In the genomic region with DNA sequence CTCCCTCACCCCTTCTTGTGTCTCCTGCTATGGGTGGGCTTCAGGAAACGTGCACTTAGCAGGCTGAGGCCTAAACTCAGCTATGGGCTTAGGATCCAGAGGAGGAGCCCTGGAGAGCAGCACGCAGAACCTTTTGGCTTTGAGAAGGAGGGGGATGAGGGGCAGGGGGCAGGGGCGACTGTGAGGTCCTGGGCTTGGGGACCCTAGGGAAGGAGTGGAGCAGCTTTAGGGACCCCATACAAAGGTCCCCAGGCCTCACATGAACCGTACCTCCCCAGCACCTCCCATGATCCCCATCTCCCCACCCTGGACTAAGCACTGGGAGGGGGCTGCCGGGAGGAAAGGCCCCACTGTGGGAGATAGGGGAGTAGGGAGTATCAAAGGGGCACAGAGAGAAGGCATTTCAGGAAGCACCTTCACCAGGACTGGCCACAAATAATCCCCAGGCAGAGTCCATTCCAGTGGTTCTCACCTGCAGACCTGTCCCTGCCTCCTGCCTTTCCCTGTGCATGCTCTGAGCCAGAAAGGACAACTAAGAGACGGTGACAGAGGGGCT, we compare ENCODE assay signal across 8 cellular contexts.
DNase-seq lines count a peak whose midpoint lies in the region; ATAC-seq lines count a peak whose summit lies in the region.

No MANE protein-coding gene starts in this region.

- no peak for DNase-seq in activated CD4-positive, alpha-beta T cell treated with anti-CD3 and anti-CD28 coated beads, Interleukin-2, amount 10 ng/mL, durations not matched to agents 24 days and 14 days
- DNase-seq in activated CD4-positive, alpha-beta T cell treated with anti-CD3 and anti-CD28 coated beads, Interleukin-2, amount 50 U/mL, for 4 hours, result no peak
- DNase-seq in activated CD4-positive, alpha-beta memory T cell treated with anti-CD3 and anti-CD28 coated beads for 36 hours, result peak; percentile 8
- DNase-seq in islet precursor cell (peak; percentile 39), midbrain (lab: John Stamatoyannopoulos, UW) (no peak), NK-92 (lab: John Stamatoyannopoulos, UW; ENCODE audit: unreplicated experiment) (no peak), OCI-M2 (lab: John Stamatoyannopoulos, UW; ENCODE audit: unreplicated experiment) (no peak)
- no peak for DNase-seq in stimulated activated naive B cell treated with anti-CD40 and anti-IgM and Interleukin-4, amounts not matched to agents 10 μg/mL and 1 μg/mL and 100 μg/mL, for 72 hours

- H3K27ac Mint-ChIP-seq in activated CD4-positive, alpha-beta T cell treated with anti-CD3 and anti-CD28 coated beads, Interleukin-2, amount 10 ng/mL, durations not matched to agents 24 days and 14 days, result peak overlapping the region; percentile 91
- H3K27ac Mint-ChIP-seq in activated CD4-positive, alpha-beta memory T cell treated with anti-CD3 and anti-CD28 coated beads for 36 hours, result peak overlapping the region; percentile 66
- peak overlapping the region; percentile 97 for H3K27ac Mint-ChIP-seq in stimulated activated naive B cell treated with anti-CD40 and anti-IgM and Interleukin-4, amounts not matched to agents 10 μg/mL and 1 μg/mL and 100 μg/mL, for 72 hours

- POLR2A ChIA-PET in activated CD4-positive, alpha-beta memory T cell treated with anti-CD3 and anti-CD28 coated beads for 36 hours (lab: Charles Lee), result interaction anchor here (1.5 to 1.9 kb wide), 2 partner anchors 102 to 170 kb away, joined by 4 to 8 read pairs; no protein-coding TSS in a partner anchor

- intact Hi-C loops in activated CD4-positive, alpha-beta T cell treated with anti-CD3 and anti-CD28 coated beads, Interleukin-2, amount 10 ng/mL, durations not matched to agents 24 days and 14 days (cut with micrococcal nuclease), result loop anchor here (5.0 to 10.0 kb wide), 3 partner anchors 63 to 223 kb away; partner anchors contain the start of gene KLF13
- intact Hi-C loops in activated CD4-positive, alpha-beta memory T cell treated with anti-CD3 and anti-CD28 coated beads for 36 hours (cut with micrococcal nuclease), result loop anchor here (1.0 to 5.0 kb wide), 4 partner anchors 38 to 223 kb away; partner anchors contain the start of gene KLF13

- H3K27me3 Mint-ChIP-seq in activated CD4-positive, alpha-beta T cell treated with anti-CD3 and anti-CD28 coated beads, Interleukin-2, amount 10 ng/mL, durations not matched to agents 24 days and 14 days, result no peaks in the 10 kb centered on the region
- no peaks in the 10 kb centered on the region for H3K27me3 Mint-ChIP-seq in activated CD4-positive, alpha-beta memory T cell treated with anti-CD3 and anti-CD28 coated beads for 36 hours
- no peaks in the 10 kb centered on the region for H3K27me3 Mint-ChIP-seq in stimulated activated naive B cell treated with anti-CD40 and anti-IgM and Interleukin-4, amounts not matched to agents 10 μg/mL and 1 μg/mL and 100 μg/mL, for 72 hours

- peaks cover 75% of the 10 kb centered on the region for H3K4me1 Mint-ChIP-seq in activated CD4-positive, alpha-beta T cell treated with anti-CD3 and anti-CD28 coated beads, Interleukin-2, amount 10 ng/mL, durations not matched to agents 24 days and 14 days
- H3K4me1 Mint-ChIP-seq in activated CD4-positive, alpha-beta memory T cell treated with anti-CD3 and anti-CD28 coated beads for 36 hours (ENCODE audit: low read depth), result peaks cover 64% of the 10 kb centered on the region
- H3K4me1 Mint-ChIP-seq in stimulated activated naive B cell treated with anti-CD40 and anti-IgM and Interleukin-4, amounts not matched to agents 10 μg/mL and 1 μg/mL and 100 μg/mL, for 72 hours, result peaks cover 70 to 95% of the 10 kb centered on the region in 2 donors

- H3K36me3 Mint-ChIP-seq in activated CD4-positive, alpha-beta T cell treated with anti-CD3 and anti-CD28 coated beads, Interleukin-2, amount 10 ng/mL, durations not matched to agents 24 days and 14 days (ENCODE audit: low read depth), result no peaks in the 10 kb centered on the region
- H3K36me3 Mint-ChIP-seq in activated CD4-positive, alpha-beta memory T cell treated with anti-CD3 and anti-CD28 coated beads for 36 hours, result no peaks in the 10 kb centered on the region
- no peaks in the 10 kb centered on the region for H3K36me3 Mint-ChIP-seq in stimulated activated naive B cell treated with anti-CD40 and anti-IgM and Interleukin-4, amounts not matched to agents 10 μg/mL and 1 μg/mL and 100 μg/mL, for 72 hours

- CTCF ChIA-PET in activated CD4-positive, alpha-beta memory T cell treated with anti-CD3 and anti-CD28 coated beads for 36 hours (lab: Charles Lee), result interaction anchor here (0.6 to 3.5 kb wide), 9 partner anchors 12 to 226 kb away, joined by 3 to 13 read pairs (median 3); no protein-coding TSS in a partner anchor

- no peak for ATAC-seq in stimulated activated naive B cell treated with anti-CD40 and anti-IgM and Interleukin-4, amounts not matched to agents 10 μg/mL and 1 μg/mL and 100 μg/mL, for 72 hours (replicated peaks)

- H3K4me3 Mint-ChIP-seq in activated CD4-positive, alpha-beta T cell treated with anti-CD3 and anti-CD28 coated beads, Interleukin-2, amount 10 ng/mL, durations not matched to agents 24 days and 14 days, result peak overlapping the region; percentile 38
- H3K4me3 Mint-ChIP-seq in activated CD4-positive, alpha-beta memory T cell treated with anti-CD3 and anti-CD28 coated beads for 36 hours, result no peak overlapping the region
- H3K4me3 Mint-ChIP-seq in stimulated activated naive B cell treated with anti-CD40 and anti-IgM and Interleukin-4, amounts not matched to agents 10 μg/mL and 1 μg/mL and 100 μg/mL, for 72 hours, result peak overlapping the region; percentile 46 to 56

- H3K9me3 Mint-ChIP-seq in activated CD4-positive, alpha-beta T cell treated with anti-CD3 and anti-CD28 coated beads, Interleukin-2, amount 10 ng/mL, durations not matched to agents 24 days and 14 days, result no peaks in the 10 kb centered on the region
- H3K9me3 Mint-ChIP-seq in activated CD4-positive, alpha-beta memory T cell treated with anti-CD3 and anti-CD28 coated beads for 36 hours, result no peaks in the 10 kb centered on the region
- H3K9me3 Mint-ChIP-seq in stimulated activated naive B cell treated with anti-CD40 and anti-IgM and Interleukin-4, amounts not matched to agents 10 μg/mL and 1 μg/mL and 100 μg/mL, for 72 hours, result no peaks in the 10 kb centered on the region

Comparison
In these comparisons a context has a peak if more than half of its experiments do, and no peak if none do; other contexts are left out.
1. DNase-seq: peak in activated CD4-positive, alpha-beta memory T cell treated with anti-CD3 and anti-CD28 coated beads for 36 hours (single experiment) and islet precursor cell (single experiment); none in activated CD4-positive, alpha-beta T cell treated with anti-CD3 and anti-CD28 coated beads, Interleukin-2, amount 10 ng/mL, durations not matched to agents 24 days and 14 days (single experiment), activated CD4-positive, alpha-beta T cell treated with anti-CD3 and anti-CD28 coated beads, Interleukin-2, amount 50 U/mL, for 4 hours (0 of 2), stimulated activated naive B cell treated with anti-CD40 and anti-IgM and Interleukin-4, amounts not matched to agents 10 μg/mL and 1 μg/mL and 100 μg/mL, for 72 hours (single experiment), midbrain (single experiment), NK-92 (single experiment) and OCI-M2 (single experiment).
2. Peak in every context shown above with its lines, with median percentiles within 50 percentile points of each other: H3K27ac Mint-ChIP-seq.